In the genomic region with DNA sequence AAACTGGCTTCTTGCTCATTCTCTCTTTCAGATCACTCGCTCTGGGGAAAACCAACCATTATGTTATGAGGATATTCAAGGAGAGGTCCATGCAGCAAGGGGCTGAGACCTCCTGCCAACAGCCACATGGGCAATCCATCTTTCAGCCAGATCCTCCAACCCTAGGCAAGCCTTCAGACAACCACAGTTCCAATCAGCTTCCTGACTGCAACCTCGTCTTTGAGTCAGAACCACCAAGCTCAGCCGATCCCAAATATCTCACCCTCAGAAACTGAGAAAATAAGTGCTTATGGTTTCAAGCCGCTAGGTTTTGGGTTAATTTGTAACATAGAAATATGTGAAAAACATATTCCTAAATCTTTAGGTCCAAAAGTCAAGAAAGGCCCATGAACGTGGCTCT, we compare ENCODE assay signal across 38 cellular contexts. TPM values are rescaled to one million over a fixed set of nuclear protein-coding genes. Genes with fewer than 3 reads are reported as not detected.
"Had no signal": no experiment of that assay in that cellular context is flagged by ENCODE, and none has a peak within 500 bp of the region (broad histone marks: within the 10 kb centered on the region; RNA-seq: fewer than 3 reads in every experiment).

No MANE protein-coding gene starts in this region.

- H3K4me1 Mint-ChIP-seq: activated CD4-positive, alpha-beta T cell treated with anti-CD3 and anti-CD28 coated beads for 36 hours; activated CD8-positive, alpha-beta memory T cell treated with anti-CD3 and anti-CD28 coated beads, Interleukin-2, amount 10 ng/mL, durations not matched to agents 7 days and 5 days; activated naive CD4-positive, alpha-beta T cell treated with anti-CD3 and anti-CD28 coated beads, Interleukin-2, amount 10 ng/mL, durations not matched to agents 7 days and 5 days; activated naive CD8-positive, alpha-beta T cell treated with anti-CD3 and anti-CD28 coated beads, Interleukin-2, amount 10 ng/mL, durations not matched to agents 7 days and 5 days; brain; endodermal cell had no signal

- H3K27ac ChIP-seq: ascending aorta, breast epithelium, cardiac muscle cell, colonic mucosa, esophagus squamous epithelium, gastroesophageal sphincter had no signal

- H3K4me1 ChIP-seq: breast epithelium, colonic mucosa, esophagus squamous epithelium, gastroesophageal sphincter had no signal

- DNase-seq: activated CD4-positive, alpha-beta memory T cell treated with anti-CD3 and anti-CD28 coated beads for 36 hours; activated CD4-positive, alpha-beta T cell treated with anti-CD3 and anti-CD28 coated beads for 36 hours; activated CD4-positive, alpha-beta T cell treated with anti-CD3 and anti-CD28 coated beads, Interleukin-2, amount 10 ng/mL, durations not matched to agents 24 days and 14 days; activated CD4-positive, CD25-positive, alpha-beta regulatory T cell; activated CD4-positive, CD25-positive, alpha-beta regulatory T cell treated with anti-CD3 and anti-CD28 coated beads, Interleukin-2, amount 50 U/mL, for 72 hours; activated CD8-positive, alpha-beta memory T cell treated with anti-CD3 and anti-CD28 coated beads, Interleukin-2, amount 50 U/mL, for 4 hours; activated CD8-positive, alpha-beta T cell treated with anti-CD3 and anti-CD28 coated beads, Interleukin-2, amount 10 ng/mL, durations not matched to agents 7 days and 5 days; activated effector memory CD4-positive, alpha-beta T cell treated with anti-CD3 and anti-CD28 coated beads, Interleukin-2, amount 50 U/mL, for 16 hours; activated naive CD4-positive, alpha-beta T cell treated with anti-CD3 and anti-CD28 coated beads, Interleukin-2, amount 10 ng/mL, durations not matched to agents 7 days and 5 days; activated naive CD8-positive, alpha-beta T cell treated with anti-CD3 and anti-CD28 coated beads, Interleukin-2, amount 10 ng/mL, durations not matched to agents 7 days and 5 days; activated T-cell treated with anti-CD3 and anti-CD28 coated beads, Interleukin-2, amount 50 U/mL, for 1 hour; activated T-cell treated with anti-CD3 and anti-CD28 coated beads, Interleukin-2, amount 50 U/mL, for 48 hours; central memory CD4-positive, alpha-beta T cell; cerebellar nuclear complex; colonic mucosa; dorsolateral prefrontal cortex; effector memory CD4-positive, alpha-beta T cell; endodermal cell; erythroblast; esophagus squamous epithelium; foreskin melanocyte; head of caudate nucleus; T-helper 2 cell had no signal

- H3K27ac Mint-ChIP-seq: activated CD4-positive, alpha-beta memory T cell treated with anti-CD3 and anti-CD28 coated beads for 36 hours; activated CD4-positive, alpha-beta T cell treated with anti-CD3 and anti-CD28 coated beads for 36 hours; activated CD4-positive, alpha-beta T cell treated with anti-CD3 and anti-CD28 coated beads, Interleukin-2, amount 10 ng/mL, durations not matched to agents 24 days and 14 days; activated CD8-positive, alpha-beta memory T cell treated with anti-CD3 and anti-CD28 coated beads, Interleukin-2, amount 10 ng/mL, durations not matched to agents 7 days and 5 days; activated CD8-positive, alpha-beta T cell treated with anti-CD3 and anti-CD28 coated beads, Interleukin-2, amount 10 ng/mL, durations not matched to agents 7 days and 5 days; activated naive CD4-positive, alpha-beta T cell treated with anti-CD3 and anti-CD28 coated beads, Interleukin-2, amount 10 ng/mL, durations not matched to agents 7 days and 5 days; activated naive CD4-positive, alpha-beta T cell treated with anti-CD3 and anti-CD28 coated beads, Interleukin-2, amount 50 U/mL, for 72 hours; activated naive CD8-positive, alpha-beta T cell treated with anti-CD3 and anti-CD28 coated beads, Interleukin-2, amount 10 ng/mL, durations not matched to agents 7 days and 5 days; activated T-helper 1 cell treated with anti-CD3 and anti-CD28 coated beads, Interleukin-12 subunit alpha, Interleukin-12 subunit beta, Interleukin-2, Interleukin-4 antibody, amounts not matched to agents 30 ng/mL and 10 ng/mL and 1 ng/mL, durations not matched to agents 14 hours and 24 hours and 36 hours; activated T-helper 2 cell treated with anti-CD3 and anti-CD28 coated beads, Interferon-gamma antibody, Interleukin-2, Interleukin-4, amounts not matched to agents 10 μg/mL and 5 μg/mL and 100 μg/mL, durations not matched to agents 14 hours and 24 hours and 36 hours; dendritic cell treated with granulocyte-macrophage colony-stimulating factor and Interleukin-4, amounts not matched to agents 40 ng/mL and 50 ng/mL, for 4 days; endodermal cell had no signal

- H3K9me3 ChIP-seq: ascending aorta, breast epithelium, colonic mucosa, esophagus squamous epithelium, gastroesophageal sphincter had no signal

- H3K4me3 Mint-ChIP-seq: activated CD4-positive, alpha-beta memory T cell treated with anti-CD3 and anti-CD28 coated beads for 36 hours; activated CD4-positive, alpha-beta T cell treated with anti-CD3 and anti-CD28 coated beads for 36 hours; activated CD4-positive, alpha-beta T cell treated with anti-CD3 and anti-CD28 coated beads, Interleukin-2, amount 10 ng/mL, durations not matched to agents 24 days and 14 days; activated CD8-positive, alpha-beta memory T cell treated with anti-CD3 and anti-CD28 coated beads, Interleukin-2, amount 10 ng/mL, durations not matched to agents 7 days and 5 days; activated CD8-positive, alpha-beta T cell treated with anti-CD3 and anti-CD28 coated beads, Interleukin-2, amount 10 ng/mL, durations not matched to agents 7 days and 5 days; activated naive CD4-positive, alpha-beta T cell treated with anti-CD3 and anti-CD28 coated beads, Interleukin-2, amount 10 ng/mL, durations not matched to agents 7 days and 5 days; activated naive CD8-positive, alpha-beta T cell treated with anti-CD3 and anti-CD28 coated beads, Interleukin-2, amount 10 ng/mL, durations not matched to agents 7 days and 5 days; activated T-helper 1 cell treated with anti-CD3 and anti-CD28 coated beads, Interleukin-12 subunit alpha, Interleukin-12 subunit beta, Interleukin-2, Interleukin-4 antibody, amounts not matched to agents 30 ng/mL and 10 ng/mL and 1 ng/mL, durations not matched to agents 14 hours and 24 hours and 36 hours; brain; dendritic cell treated with granulocyte-macrophage colony-stimulating factor and Interleukin-4, amounts not matched to agents 40 ng/mL and 50 ng/mL, for 4 days; endodermal cell had no signal

- ATAC-seq: activated CD4-positive, alpha-beta T cell treated with anti-CD3 and anti-CD28 coated beads for 36 hours; activated CD8-positive, alpha-beta memory T cell treated with anti-CD3 and anti-CD28 coated beads, Interleukin-2, amount 10 ng/mL, durations not matched to agents 7 days and 5 days; activated CD8-positive, alpha-beta T cell treated with anti-CD3 and anti-CD28 coated beads, Interleukin-2, amount 10 ng/mL, durations not matched to agents 7 days and 5 days; activated naive CD4-positive, alpha-beta T cell treated with anti-CD3 and anti-CD28 coated beads, Interleukin-2, amount 50 U/mL, for 72 hours; gastroesophageal sphincter had no signal

- H3K27me3 Mint-ChIP-seq: activated CD4-positive, alpha-beta T cell treated with anti-CD3 and anti-CD28 coated beads, Interleukin-2, amount 10 ng/mL, durations not matched to agents 24 days and 14 days; activated naive CD8-positive, alpha-beta T cell treated with anti-CD3 and anti-CD28 coated beads, Interleukin-2, amount 10 ng/mL, durations not matched to agents 7 days and 5 days; brain; dendritic cell treated with granulocyte-macrophage colony-stimulating factor and Interleukin-4, amounts not matched to agents 40 ng/mL and 50 ng/mL, for 4 days had no signal

- H3K27me3 ChIP-seq: ascending aorta, breast epithelium, cardiac muscle cell, colonic mucosa, dorsolateral prefrontal cortex, esophagus squamous epithelium, gastroesophageal sphincter had no signal

- H3K36me3 Mint-ChIP-seq: activated CD4-positive, alpha-beta memory T cell treated with anti-CD3 and anti-CD28 coated beads for 36 hours; activated naive CD4-positive, alpha-beta T cell treated with anti-CD3 and anti-CD28 coated beads, Interleukin-2, amount 50 U/mL, for 72 hours had no signal

- H3K36me3 ChIP-seq: breast epithelium, cardiac muscle cell, colonic mucosa had no signal

- H3K4me3 ChIP-seq: ascending aorta, breast epithelium, cardiac muscle cell, colonic mucosa, dorsolateral prefrontal cortex, esophagus squamous epithelium, gastroesophageal sphincter had no signal

- H3K9me3 Mint-ChIP-seq: activated CD4-positive, alpha-beta memory T cell treated with anti-CD3 and anti-CD28 coated beads for 36 hours; activated naive CD4-positive, alpha-beta T cell treated with anti-CD3 and anti-CD28 coated beads, Interleukin-2, amount 10 ng/mL, durations not matched to agents 7 days and 5 days; activated naive CD4-positive, alpha-beta T cell treated with anti-CD3 and anti-CD28 coated beads, Interleukin-2, amount 50 U/mL, for 72 hours; activated naive CD8-positive, alpha-beta T cell treated with anti-CD3 and anti-CD28 coated beads, Interleukin-2, amount 10 ng/mL, durations not matched to agents 7 days and 5 days; activated T-helper 1 cell treated with anti-CD3 and anti-CD28 coated beads, Interleukin-12 subunit alpha, Interleukin-12 subunit beta, Interleukin-2, Interleukin-4 antibody, amounts not matched to agents 30 ng/mL and 10 ng/mL and 1 ng/mL, durations not matched to agents 14 hours and 24 hours and 36 hours; activated T-helper 2 cell treated with anti-CD3 and anti-CD28 coated beads, Interferon-gamma antibody, Interleukin-2, Interleukin-4, amounts not matched to agents 10 μg/mL and 5 μg/mL and 100 μg/mL, durations not matched to agents 14 hours and 24 hours and 36 hours; brain; dendritic cell treated with granulocyte-macrophage colony-stimulating factor and Interleukin-4, amounts not matched to agents 40 ng/mL and 50 ng/mL, for 4 days; endodermal cell had no signal

RNA-seq across cellular contexts. Expression of a gene that starts 10.3 kb away (rescaled TPM):
- total RNA-seq: activated CD4-positive, alpha-beta memory T cell treated with anti-CD3 and anti-CD28 coated beads for 36 hours; activated CD4-positive, alpha-beta T cell treated with anti-CD3 and anti-CD28 coated beads for 36 hours; activated CD4-positive, alpha-beta T cell treated with anti-CD3 and anti-CD28 coated beads, Interleukin-2, amount 10 ng/mL, durations not matched to agents 24 days and 14 days; activated CD8-positive, alpha-beta memory T cell treated with anti-CD3 and anti-CD28 coated beads for 36 hours; activated CD8-positive, alpha-beta memory T cell treated with anti-CD3 and anti-CD28 coated beads, Interleukin-2, amount 10 ng/mL, durations not matched to agents 7 days and 5 days; activated CD8-positive, alpha-beta T cell treated with anti-CD3 and anti-CD28 coated beads, Interleukin-2, amount 10 ng/mL, durations not matched to agents 7 days and 5 days; activated naive CD4-positive, alpha-beta T cell treated with anti-CD3 and anti-CD28 coated beads, Interleukin-2, amount 50 U/mL, for 72 hours; activated naive CD8-positive, alpha-beta T cell treated with anti-CD3 and anti-CD28 coated beads, Interleukin-2, amount 10 ng/mL, durations not matched to agents 7 days and 5 days; activated T-helper 1 cell treated with anti-CD3 and anti-CD28 coated beads, Interleukin-12 subunit alpha, Interleukin-12 subunit beta, Interleukin-2, Interleukin-4 antibody, amounts not matched to agents 30 ng/mL and 10 ng/mL and 1 ng/mL, durations not matched to agents 14 hours and 24 hours and 36 hours; activated T-helper 2 cell treated with anti-CD3 and anti-CD28 coated beads, Interferon-gamma antibody, Interleukin-2, Interleukin-4, amounts not matched to agents 10 μg/mL and 5 μg/mL and 100 μg/mL, durations not matched to agents 14 hours and 24 hours and 36 hours; ascending aorta; breast epithelium; cardiac muscle cell; colonic mucosa; dorsolateral prefrontal cortex; endodermal cell; esophagus squamous epithelium; fibroblast of lung; fibroblast of villous mesenchyme; glomerular endothelial cell; T-helper 1 cell treated with Interleukin-12 subunit alpha and Interleukin-12 subunit beta and Interleukin-4 antibody, amounts not matched to agents 30 ng/mL and 1 ng/mL, for 36 hours had no signal
- polyA plus RNA-seq: cardiac muscle cell, fibroblast of lung had no signal
